ENCODE assay signal across 29 cellular contexts in the genomic region with DNA sequence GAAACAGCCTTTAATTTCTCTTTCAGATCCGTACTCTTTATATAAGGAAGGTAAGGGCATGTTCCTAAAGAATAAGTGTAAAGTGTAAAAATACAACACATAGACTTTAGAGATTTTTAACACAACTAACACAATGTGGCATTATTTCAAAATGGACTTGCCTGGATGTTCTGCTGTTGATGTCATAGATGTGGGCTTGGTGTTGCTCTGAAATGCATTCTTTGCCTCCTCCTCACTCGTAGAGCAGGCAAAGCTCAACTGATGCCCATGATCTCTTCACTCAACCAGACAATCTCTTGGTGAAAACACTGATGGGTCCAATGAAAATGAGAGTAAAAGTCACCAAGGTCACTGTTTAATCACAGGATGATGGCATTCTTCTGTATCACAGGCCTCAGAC.
DNase-seq lines count a peak whose midpoint lies in the region; ATAC-seq and TF ChIP-seq lines count a peak whose summit lies in the region.
"Had no signal": no experiment of that assay in that cellular context is flagged by ENCODE, and none has a peak within 500 bp of the region (broad histone marks: within the 10 kb centered on the region; RNA-seq: fewer than 3 reads in every experiment).

No MANE protein-coding gene starts in this region.

- in situ Hi-C loops in GM23248 (cut with MboI) = no loop called here

- peaks cover 13% of the 10 kb centered on the region for H3F3A ChIP-seq in GM23248 (ENCODE audit: insufficient read depth)

- no peak overlapping the region for H3K4me3 ChIP-seq in GM23248
- no peak overlapping the region for H3K4me3 ChIP-seq in osteoblast (ENCODE audit: insufficient read depth, low read length)
- H3K4me3 ChIP-seq: A549; BLaER1; BLaER1 treated with 17β-estradiol and CSF1 and Interleukin-3, amounts not matched to agents 10 nM and 100 nM had no signal

- ATAC-seq in HG02840 (IDR thresholded peaks at IDR 0.05; ENCODE audit: low FRiP score, unreplicated experiment) = no peak
- ATAC-seq: A549; CD8-positive, alpha-beta T cell had no signal

- H3K4me2 ChIP-seq in GM23248 (ENCODE audit: unreplicated experiment) = peak overlapping the region; percentile 34
- H3K4me2 ChIP-seq in osteoblast (ENCODE audit: insufficient read depth, low read length) = no peak overlapping the region
- H3K4me2 ChIP-seq: A549; BLaER1; BLaER1 treated with 17β-estradiol and CSF1 and Interleukin-3, amounts not matched to agents 10 nM and 100 nM had no signal

- DNase-seq in GM23248 = peak; percentile 75
- DNase-seq in osteoblast (ENCODE audit: insufficient read length, low spot score, missing footprints) = peak; percentile 60
- DNase-seq in germinal center (ENCODE audit: low spot score) = no peak
- DNase-seq: 8988T; ACHN; AML-193; BE2C; C1 segment of cervical spinal cord; Caco-2; Calu3; CD4-positive, alpha-beta memory T cell; CD4-positive, alpha-beta T cell; CD4-positive, CD25-positive, alpha-beta regulatory T cell; CD8-positive, alpha-beta memory T cell; CD8-positive, alpha-beta T cell; COR-L47; DMS 273 treated with DMSO at 0.1 percent for 48 hours; DMS153; DMS53; DMS79; DMS79 treated with DMSO at 0.1 percent for 48 hours; DND-41; EL had no signal

- H3K36me3 ChIP-seq in GM23248 (ENCODE audit: low read depth) (no peaks in the 10 kb centered on the region), osteoblast (ENCODE audit: insufficient read depth, low read length) (no peaks in the 10 kb centered on the region)
- H3K36me3 ChIP-seq: BE2C; BLaER1; BLaER1 treated with 17β-estradiol and CSF1 and Interleukin-3, amounts not matched to agents 10 nM and 100 nM had no signal

- 0 out of 2 replicates have a peak overlapping the region, but pooled peaks have one; percentile 10 for H3K27ac ChIP-seq in GM23248
- H3K27ac ChIP-seq in osteoblast (ENCODE audit: low read depth, low read length) = no peak overlapping the region
- H3K27ac ChIP-seq: 22Rv1; A549; BLaER1; BLaER1 treated with 17β-estradiol and CSF1 and Interleukin-3, amounts not matched to agents 10 nM and 100 nM; C4-2B had no signal

- H2AFZ ChIP-seq in GM23248 (no peak overlapping the region), osteoblast (ENCODE audit: low read length) (no peak overlapping the region)

- H3K4me1 ChIP-seq in GM23248 (ENCODE audit: insufficient read depth) (peaks cover 13% of the 10 kb centered on the region), osteoblast (ENCODE audit: insufficient read depth, low read length) (no peaks in the 10 kb centered on the region)
- H3K4me1 ChIP-seq: A549; BE2C; BLaER1; BLaER1 treated with 17β-estradiol and CSF1 and Interleukin-3, amounts not matched to agents 10 nM and 100 nM; Caco-2 had no signal

- H3K27me3 ChIP-seq in GM23248 (replicated peaks; ENCODE audit: insufficient read depth) (no peaks in the 10 kb centered on the region), osteoblast (ENCODE audit: insufficient read depth, low read length) (no peaks in the 10 kb centered on the region)
- H3K27me3 ChIP-seq: BE2C; BLaER1; BLaER1 treated with 17β-estradiol and CSF1 and Interleukin-3, amounts not matched to agents 10 nM and 100 nM had no signal

- no peaks in the 10 kb centered on the region for H3K79me2 ChIP-seq in GM23248 (ENCODE audit: insufficient read depth)
- H3K79me2 ChIP-seq in osteoblast (ENCODE audit: insufficient read depth, low read length) = no peaks in the 10 kb centered on the region

- H3K9me2 ChIP-seq in GM23248 (ENCODE audit: insufficient read depth) = peaks cover 4% of the 10 kb centered on the region; the same call in 1 of the 2 replicates

- TF ChIP-seq CTCF in osteoblast (IDR thresholded peaks at IDR 0.05; ENCODE audit: extremely low read depth, low read depth, low read length) = no peak

- no peak overlapping the region for H3K9ac ChIP-seq in GM23248
- H3K9ac ChIP-seq: BLaER1; BLaER1 treated with 17β-estradiol and CSF1 and Interleukin-3, amounts not matched to agents 10 nM and 100 nM had no signal

- H4K20me1 ChIP-seq in GM23248 (ENCODE audit: insufficient read depth) (no peaks in the 10 kb centered on the region), osteoblast (ENCODE audit: insufficient read depth, low read length) (no peaks in the 10 kb centered on the region)
- H4K20me1 ChIP-seq: BLaER1; BLaER1 treated with 17β-estradiol and CSF1 and Interleukin-3, amounts not matched to agents 10 nM and 100 nM had no signal

- 33 to 38% methylated on average over 2 of the region's 2 CpGs for WGBS in GM23248 (ENCODE audit: low coverage in 1 of 2, low lambda C conversion rate in 2 of 2, missing lambda C conversion rate in 2 of 2), 2 experiments

- H3K9me3 ChIP-seq in GM23248 (ENCODE audit: low read depth) = no peaks in the 10 kb centered on the region
- no peaks in the 10 kb centered on the region for H3K9me3 ChIP-seq in osteoblast (ENCODE audit: low read depth, low read length)
- H3K9me3 ChIP-seq: BE2C had no signal
